27 cellular contexts compared by ENCODE assay signal in the genomic region with DNA sequence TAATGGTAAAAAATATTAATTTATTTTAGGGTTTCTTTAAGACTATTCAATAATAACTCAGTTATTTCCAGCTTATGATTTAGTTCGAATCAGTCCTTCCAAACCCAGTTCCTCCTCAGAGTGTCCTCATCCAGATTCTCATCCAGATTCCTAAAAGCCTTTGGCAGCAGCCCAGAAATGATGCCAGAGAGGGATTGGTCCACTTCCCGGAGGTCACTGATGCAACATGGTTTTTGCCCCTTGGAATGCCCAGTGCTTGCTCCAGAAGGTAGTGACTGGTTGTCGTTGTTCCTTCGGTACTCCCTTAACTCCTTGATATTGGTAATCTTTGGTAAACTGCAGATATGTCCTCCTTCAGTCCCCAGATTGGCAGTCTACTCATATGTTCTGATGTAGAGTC.
DNase-seq lines count a peak whose midpoint lies in the region; ATAC-seq, FAIRE-seq and TF ChIP-seq lines count a peak whose summit lies in the region.
"Had no signal": no experiment of that assay in that cellular context is flagged by ENCODE, and none has a peak within 500 bp of the region (broad histone marks: within the 10 kb centered on the region; RNA-seq: fewer than 3 reads in every experiment).

No MANE protein-coding gene starts in this region.

- peak in 2 of 4 donors; percentile 71 to 77 for ATAC-seq in right lobe of liver
- ATAC-seq in HepG2: no peak
- ATAC-seq in GM19351 (IDR thresholded peaks at IDR 0.05; ENCODE audit: unreplicated experiment): no peak

- no peak for TF ChIP-seq POLR2A in right lobe of liver (IDR thresholded peaks at IDR 0.05)
- TF ChIP-seq POLR2A in HepG2 (IDR thresholded peaks at IDR 0.05; ENCODE audit: insufficient read depth in 1 of 2, low read depth in 2 of 2, low read length in 2 of 2): no peak

- H3K4me2 ChIP-seq in HepG2 (ENCODE audit: low read depth, low read length): no peak overlapping the region
- no peak overlapping the region for H3K4me2 ChIP-seq in PC-9
- H3K4me2 ChIP-seq: BLaER1 had no signal

- H3K79me2 ChIP-seq in HepG2 (ENCODE audit: insufficient read depth, low read length) (no peaks in the 10 kb centered on the region), PC-9 (ENCODE audit: low read depth) (no peaks in the 10 kb centered on the region)

- intact Hi-C loops in right lobe of liver (cut with DNase I): no loop called here
- intact Hi-C loops in HepG2 (cut with micrococcal nuclease; ENCODE audit: unreplicated experiment): no loop called here
- intact Hi-C loops in PC-9 (cut with micrococcal nuclease; ENCODE audit: unreplicated experiment): no loop called here

- H3K9ac ChIP-seq in HepG2 (ENCODE audit: insufficient read depth, low read depth, low read length): no peak overlapping the region
- H3K9ac ChIP-seq: BLaER1 had no signal

- H2AFZ ChIP-seq in HepG2 (ENCODE audit: low read length): no peak overlapping the region
- no peak overlapping the region for H2AFZ ChIP-seq in PC-9

- H3F3A ChIP-seq in PC-9 (ENCODE audit: insufficient read depth, low read depth): no peaks in the 10 kb centered on the region

- H3K27me3 ChIP-seq in right lobe of liver (no peaks in the 10 kb centered on the region), HepG2 (ENCODE audit: control insufficient read depth in 1 of 2, insufficient read depth in 2 of 2, low read length in 2 of 2) (no peaks in the 10 kb centered on the region), PC-9 (ENCODE audit: insufficient read depth, low read depth) (no peaks in the 10 kb centered on the region)
- H3K27me3 ChIP-seq: BE2C, BLaER1 had no signal

- in situ Hi-C loops in HepG2 (cut with HindIII; ENCODE audit: extremely low pct_ligation_motif_present, low pct_unique_long_range_greater_than_20kb) (no loop called here), G401 (cut with HindIII; ENCODE audit: low sequenced_read_pairs) (no loop called here)

- H3K27ac ChIP-seq in right lobe of liver: no peak overlapping the region
- no peak overlapping the region for H3K27ac ChIP-seq in HepG2 (ENCODE audit: extremely low read length, insufficient read depth, low read length)
- no peak overlapping the region for H3K27ac ChIP-seq in PC-9
- H3K27ac ChIP-seq: BLaER1 had no signal

- CTCF ChIA-PET in HepG2 (lab: Yijun Ruan, JAX; ENCODE audit: low intra/inter-chr PET ratio, low total read pairs): no interaction called here
- CTCF ChIA-PET in PC-9 (lab: Charles Lee): no interaction called here

- no peaks in the 10 kb centered on the region for H3K9me2 ChIP-seq in PC-9 (ENCODE audit: insufficient read depth)

- BruUV-seq in HepG2 (replicated peaks; lab: Mats Ljungman, UMichigan) (no TSS peak), PC-9 (replicated peaks; lab: Mats Ljungman, UMichigan) (no TSS peak)

- H3K9me3 ChIP-seq in right lobe of liver: no peaks in the 10 kb centered on the region
- H3K9me3 ChIP-seq in HepG2 (ENCODE audit: low read length): peaks cover 88% of the 10 kb centered on the region
- H3K9me3 ChIP-seq in PC-9 (ENCODE audit: insufficient read depth, low read depth): no peaks in the 10 kb centered on the region
- H3K9me3 ChIP-seq: BE2C, BLaER1 had no signal

- no peak for FAIRE-seq in HepG2 (lab: Jason Lieb, UNC)
- FAIRE-seq: A204.1, D721Med, G401.6, GM12891, GM19239 had no signal

- TF ChIP-seq CTCF in right lobe of liver (IDR thresholded peaks at IDR 0.05): no peak
- TF ChIP-seq CTCF in HepG2 (CRISPR knock-in tag; IDR thresholded peaks at IDR 0.05): no peak
- TF ChIP-seq CTCF in PC-9 (conservative IDR thresholded peaks at IDR 0.05): no peak

- 22% methylated on average over 4 of the region's 4 CpGs for WGBS in right lobe of liver (ENCODE audit: insufficient coverage, low coverage, low lambda C conversion rate, missing lambda C conversion rate)
- 18% methylated on average over 4 of the region's 4 CpGs for WGBS in HepG2 (ENCODE audit: low lambda C conversion rate)

- no peak for TF ChIP-seq RAD21 in HepG2 (CRISPR knock-in tag; IDR thresholded peaks at IDR 0.05)

- H3K4me3 ChIP-seq in right lobe of liver: no peak overlapping the region
- no peak overlapping the region for H3K4me3 ChIP-seq in HepG2 (replicated peaks in 1 of 3; ENCODE audit: insufficient read depth in 1 of 3, low read depth in 2 of 3, low read length in 3 of 3)
- H3K4me3 ChIP-seq in PC-9: no peak overlapping the region
- H3K4me3 ChIP-seq: BLaER1 had no signal

- POLR2A ChIA-PET in HepG2 (lab: Yijun Ruan, JAX): no interaction called here
- POLR2A ChIA-PET in PC-9 (lab: Charles Lee; ENCODE audit: unreplicated experiment): no interaction called here

- TF ChIP-seq EP300 in HepG2 (IDR thresholded peaks at IDR 0.05; ENCODE audit: low read depth in 2 of 2, low read length in 2 of 2): no peak
- no peak for TF ChIP-seq EP300 in HepG2 (CRISPR knock-in tag; IDR thresholded peaks at IDR 0.05; ENCODE audit: borderline replicate concordance)

- no peaks in the 10 kb centered on the region for H3K4me1 ChIP-seq in right lobe of liver
- no peaks in the 10 kb centered on the region for H3K4me1 ChIP-seq in HepG2 (ENCODE audit: insufficient read depth, low read length)
- H3K4me1 ChIP-seq in PC-9 (replicated peaks; ENCODE audit: insufficient read depth): no peaks in the 10 kb centered on the region
- H3K4me1 ChIP-seq: BE2C, BLaER1 had no signal

- H3K36me3 ChIP-seq in right lobe of liver: no peaks in the 10 kb centered on the region
- no peaks in the 10 kb centered on the region for H3K36me3 ChIP-seq in HepG2 (replicated peaks in 1 of 2; ENCODE audit: control insufficient read depth in 1 of 2, insufficient read depth in 2 of 2, low read length in 2 of 2)
- no peaks in the 10 kb centered on the region for H3K36me3 ChIP-seq in PC-9 (ENCODE audit: low read depth)
- H3K36me3 ChIP-seq: BE2C, BLaER1 had no signal

- DNase-seq in right lobe of liver (peak; percentile 33 to 55 (median 50)), HepG2 (ENCODE audit: low spot score) (no peak), G401 (ENCODE audit: low spot score) (peak; percentile 16), medulla oblongata (ENCODE audit: extremely low spot score) (peak; percentile 10), PC-9 (no peak)
- DNase-seq: 8988T; ACHN; BE2C; C1 segment of cervical spinal cord; Calu3; CD4-positive, alpha-beta memory T cell; CD4-positive, CD25-positive, alpha-beta regulatory T cell; CD8-positive, alpha-beta memory T cell; COR-L47; DMS153; DMS53; DMS79; DND-41; EL; GF-D8 had no signal

- no peaks in the 10 kb centered on the region for H4K20me1 ChIP-seq in HepG2 (ENCODE audit: insufficient read depth, low read length)
- H4K20me1 ChIP-seq in PC-9 (ENCODE audit: insufficient read depth): no peaks in the 10 kb centered on the region
- H4K20me1 ChIP-seq: BLaER1 had no signal

TF ChIP-seq in HepG2, 621 proteins besides CTCF, POLR2A, EP300 and RAD21 (continues in another document):
- TF ChIP-seq, protein P1, sequence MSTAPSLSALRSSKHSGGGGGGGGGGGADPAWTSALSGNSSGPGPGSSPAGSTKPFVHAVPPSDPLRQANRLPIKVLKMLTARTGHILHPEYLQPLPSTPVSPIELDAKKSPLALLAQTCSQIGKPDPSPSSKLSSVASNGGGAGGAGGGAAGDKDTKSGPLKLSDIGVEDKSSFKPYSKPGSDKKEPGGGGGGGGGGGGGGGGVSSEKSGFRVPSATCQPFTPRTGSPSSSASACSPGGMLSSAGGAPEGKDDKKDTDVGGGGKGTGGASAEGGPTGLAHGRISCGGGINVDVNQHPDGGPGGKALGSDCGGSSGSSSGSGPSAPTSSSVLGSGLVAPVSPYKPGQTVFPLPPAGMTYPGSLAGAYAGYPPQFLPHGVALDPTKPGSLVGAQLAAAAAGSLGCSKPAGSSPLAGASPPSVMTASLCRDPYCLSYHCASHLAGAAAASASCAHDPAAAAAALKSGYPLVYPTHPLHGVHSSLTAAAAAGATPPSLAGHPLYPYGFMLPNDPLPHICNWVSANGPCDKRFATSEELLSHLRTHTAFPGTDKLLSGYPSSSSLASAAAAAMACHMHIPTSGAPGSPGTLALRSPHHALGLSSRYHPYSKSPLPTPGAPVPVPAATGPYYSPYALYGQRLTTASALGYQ (CRISPR knock-in tag; IDR thresholded peaks at IDR 0.05): no peak
- no peak for TF ChIP-seq ETV5 (CRISPR knock-in tag; IDR thresholded peaks at IDR 0.05; ENCODE audit: borderline replicate concordance)
- TF ChIP-seq, protein P2, sequence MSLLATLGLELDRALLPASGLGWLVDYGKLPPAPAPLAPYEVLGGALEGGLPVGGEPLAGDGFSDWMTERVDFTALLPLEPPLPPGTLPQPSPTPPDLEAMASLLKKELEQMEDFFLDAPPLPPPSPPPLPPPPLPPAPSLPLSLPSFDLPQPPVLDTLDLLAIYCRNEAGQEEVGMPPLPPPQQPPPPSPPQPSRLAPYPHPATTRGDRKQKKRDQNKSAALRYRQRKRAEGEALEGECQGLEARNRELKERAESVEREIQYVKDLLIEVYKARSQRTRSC (CRISPR knock-in tag; IDR thresholded peaks at IDR 0.05; ENCODE audit: low read depth): no peak
- no peak for TF ChIP-seq SALL2 (CRISPR knock-in tag; IDR thresholded peaks at IDR 0.05)
- TF ChIP-seq SP140L (CRISPR knock-in tag; IDR thresholded peaks at IDR 0.05; ENCODE audit: borderline replicate concordance): no peak
- TF ChIP-seq, protein P3, sequence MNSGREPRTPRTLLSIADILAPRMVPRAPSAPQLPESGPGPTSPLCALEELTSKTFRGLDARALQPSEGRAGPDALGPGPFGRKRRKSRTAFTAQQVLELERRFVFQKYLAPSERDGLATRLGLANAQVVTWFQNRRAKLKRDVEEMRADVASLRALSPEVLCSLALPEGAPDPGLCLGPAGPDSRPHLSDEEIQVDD (CRISPR knock-in tag; IDR thresholded peaks at IDR 0.05; ENCODE audit: borderline replicate concordance): no peak
- TF ChIP-seq, protein P4, sequence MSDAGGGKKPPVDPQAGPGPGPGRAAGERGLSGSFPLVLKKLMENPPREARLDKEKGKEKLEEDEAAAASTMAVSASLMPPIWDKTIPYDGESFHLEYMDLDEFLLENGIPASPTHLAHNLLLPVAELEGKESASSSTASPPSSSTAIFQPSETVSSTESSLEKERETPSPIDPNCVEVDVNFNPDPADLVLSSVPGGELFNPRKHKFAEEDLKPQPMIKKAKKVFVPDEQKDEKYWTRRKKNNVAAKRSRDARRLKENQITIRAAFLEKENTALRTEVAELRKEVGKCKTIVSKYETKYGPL (CRISPR knock-in tag; IDR thresholded peaks at IDR 0.05): no peak
- TF ChIP-seq, protein P5, sequence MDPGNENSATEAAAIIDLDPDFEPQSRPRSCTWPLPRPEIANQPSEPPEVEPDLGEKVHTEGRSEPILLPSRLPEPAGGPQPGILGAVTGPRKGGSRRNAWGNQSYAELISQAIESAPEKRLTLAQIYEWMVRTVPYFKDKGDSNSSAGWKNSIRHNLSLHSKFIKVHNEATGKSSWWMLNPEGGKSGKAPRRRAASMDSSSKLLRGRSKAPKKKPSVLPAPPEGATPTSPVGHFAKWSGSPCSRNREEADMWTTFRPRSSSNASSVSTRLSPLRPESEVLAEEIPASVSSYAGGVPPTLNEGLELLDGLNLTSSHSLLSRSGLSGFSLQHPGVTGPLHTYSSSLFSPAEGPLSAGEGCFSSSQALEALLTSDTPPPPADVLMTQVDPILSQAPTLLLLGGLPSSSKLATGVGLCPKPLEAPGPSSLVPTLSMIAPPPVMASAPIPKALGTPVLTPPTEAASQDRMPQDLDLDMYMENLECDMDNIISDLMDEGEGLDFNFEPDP (CRISPR knock-in tag; conservative IDR thresholded peaks at IDR 0.05): no peak
- no peak for TF ChIP-seq TAF15 (IDR thresholded peaks at IDR 0.05; ENCODE audit: low read depth, low read length, poor library complexity, severe bottlenecking)
- TF ChIP-seq RFXANK (CRISPR knock-in tag; IDR thresholded peaks at IDR 0.05): no peak

Comparison
In these comparisons a context has a peak if more than half of its experiments do, and no peak if none do; other contexts are left out.
1. DNase-seq: peak in right lobe of liver (3 of 3), G401 (single experiment) and medulla oblongata (single experiment); none in HepG2 (single experiment) and PC-9 (0 of 2).